26 cellular contexts compared by ENCODE assay signal in genomic region chr9:100561256-100561655, GRCh38.
"Had no signal": no experiment of that assay in that cellular context is flagged by ENCODE, and none has a peak within 500 bp of the region (broad histone marks: within the 10 kb centered on the region; RNA-seq: fewer than 3 reads in every experiment).

No MANE protein-coding gene starts in this region.

- H3K36me3 Mint-ChIP-seq: activated CD4-positive, alpha-beta memory T cell treated with anti-CD3 and anti-CD28 coated beads for 36 hours; stimulated activated effector memory CD8-positive, alpha-beta T cell treated with anti-CD3 and anti-CD28 coated beads, Interleukin-12 subunit alpha, Interleukin-12 subunit beta, amount 100 ng/mL, for 72 hours had no signal

- ATAC-seq: activated CD4-positive, CD25-positive, alpha-beta regulatory T cell treated with anti-CD3 and anti-CD28 coated beads, Interleukin-2, amount 50 U/mL, for 24 hours; activated T-cell treated with anti-CD3 and anti-CD28 coated beads, Interleukin-2, amount 50 U/mL, for 4 hours; activated T-helper 17 cell treated with anti-CD3 and anti-CD28 coated beads, Interleukin-2, amount 50 U/mL, for 72 hours; esophagus mucosa; stimulated activated effector memory CD8-positive, alpha-beta T cell treated with anti-CD3 and anti-CD28 coated beads, Interleukin-12 subunit alpha, Interleukin-12 subunit beta, amount 100 ng/mL, for 72 hours; stimulated activated naive CD8-positive, alpha-beta T cell treated with anti-CD3 and anti-CD28 coated beads, Interleukin-15, amount 100 ng/mL, for 72 hours had no signal

- H3K36me3 ChIP-seq: left ventricle myocardium inferior, sigmoid colon had no signal

- H3K9me3 Mint-ChIP-seq: activated CD4-positive, alpha-beta memory T cell treated with anti-CD3 and anti-CD28 coated beads for 36 hours; activated T-cell treated with anti-CD3 and anti-CD28 coated beads, Interleukin-2, amount 50 U/mL, for 4 hours; activated T-helper 17 cell treated with anti-CD3 and anti-CD28 coated beads, Interleukin-2, amount 50 U/mL, for 72 hours; brain; nephron; stimulated activated effector memory CD8-positive, alpha-beta T cell treated with anti-CD3 and anti-CD28 coated beads, Interleukin-12 subunit alpha, Interleukin-12 subunit beta, amount 100 ng/mL, for 72 hours; stimulated activated naive CD8-positive, alpha-beta T cell treated with anti-CD3 and anti-CD28 coated beads, Interleukin-15, amount 100 ng/mL, for 72 hours; type B pancreatic cell had no signal

- H3K4me1 Mint-ChIP-seq: activated T-helper 17 cell treated with anti-CD3 and anti-CD28 coated beads, Interleukin-2, amount 50 U/mL, for 72 hours; brain; nephron; stimulated activated effector memory CD8-positive, alpha-beta T cell treated with anti-CD3 and anti-CD28 coated beads, Interleukin-12 subunit alpha, Interleukin-12 subunit beta, amount 100 ng/mL, for 72 hours; stimulated activated naive CD8-positive, alpha-beta T cell treated with anti-CD3 and anti-CD28 coated beads, Interleukin-15, amount 100 ng/mL, for 72 hours had no signal

- H3K4me3 Mint-ChIP-seq: activated CD4-positive, alpha-beta memory T cell treated with anti-CD3 and anti-CD28 coated beads for 36 hours; activated T-cell treated with anti-CD3 and anti-CD28 coated beads, Interleukin-2, amount 50 U/mL, for 4 hours; activated T-helper 17 cell treated with anti-CD3 and anti-CD28 coated beads, Interleukin-2, amount 50 U/mL, for 72 hours; brain; nephron; stimulated activated effector memory CD8-positive, alpha-beta T cell treated with anti-CD3 and anti-CD28 coated beads, Interleukin-12 subunit alpha, Interleukin-12 subunit beta, amount 100 ng/mL, for 72 hours; stimulated activated naive CD8-positive, alpha-beta T cell treated with anti-CD3 and anti-CD28 coated beads, Interleukin-15, amount 100 ng/mL, for 72 hours; type B pancreatic cell had no signal

- H3K27ac ChIP-seq: left ventricle myocardium inferior, sigmoid colon, VCaP had no signal

- FAIRE-seq: endothelial cell of umbilical vein, islet of Langerhans, small intestine, TTC549 had no signal

- H3K27me3 Mint-ChIP-seq: activated CD4-positive, alpha-beta memory T cell treated with anti-CD3 and anti-CD28 coated beads for 36 hours; activated T-helper 17 cell treated with anti-CD3 and anti-CD28 coated beads, Interleukin-2, amount 50 U/mL, for 72 hours; brain; stimulated activated naive CD8-positive, alpha-beta T cell treated with anti-CD3 and anti-CD28 coated beads, Interleukin-15, amount 100 ng/mL, for 72 hours; type B pancreatic cell had no signal

- H3K27me3 ChIP-seq: sigmoid colon had no signal

- H3K9me3 ChIP-seq: left ventricle myocardium inferior, sigmoid colon had no signal

- H3K4me3 ChIP-seq: left ventricle myocardium inferior, lung, sigmoid colon had no signal

- H3K27ac Mint-ChIP-seq: activated CD4-positive, alpha-beta memory T cell treated with anti-CD3 and anti-CD28 coated beads for 36 hours; activated T-helper 17 cell treated with anti-CD3 and anti-CD28 coated beads, Interleukin-2, amount 50 U/mL, for 72 hours; nephron; stimulated activated effector memory CD8-positive, alpha-beta T cell treated with anti-CD3 and anti-CD28 coated beads, Interleukin-12 subunit alpha, Interleukin-12 subunit beta, amount 100 ng/mL, for 72 hours; stimulated activated naive CD8-positive, alpha-beta T cell treated with anti-CD3 and anti-CD28 coated beads, Interleukin-15, amount 100 ng/mL, for 72 hours; type B pancreatic cell had no signal

- DNase-seq: activated CD4-positive, alpha-beta memory T cell treated with anti-CD3 and anti-CD28 coated beads for 36 hours; activated CD4-positive, alpha-beta T cell treated with anti-CD3 and anti-CD28 coated beads for 48 hours; activated gamma-delta T cell treated with Interleukin-2 at 50 U/mL for 16 hours; activated naive CD4-positive, alpha-beta T cell treated with anti-CD3 and anti-CD28 coated beads, Interleukin-2, amount 50 U/mL, for 16 hours; activated T-cell treated with anti-CD3 and anti-CD28 coated beads, Interleukin-2, amount 50 U/mL, for 4 hours; amygdala; foreskin melanocyte; left ventricle myocardium inferior; retina; sigmoid colon; small intestine; stimulated activated CD4-positive, alpha-beta T cell treated with anti-CD3 and anti-CD28 coated beads, Interleukin-4, amount 100 ng/mL, for 24 hours; stimulated activated naive CD8-positive, alpha-beta T cell treated with anti-CD3 and anti-CD28 coated beads, Interleukin-15, amount 100 ng/mL, for 72 hours; substantia nigra had no signal

- H3K4me1 ChIP-seq: left ventricle myocardium inferior, sigmoid colon had no signal
